ENCODE assay signal across 21 cellular contexts in the genomic region with DNA sequence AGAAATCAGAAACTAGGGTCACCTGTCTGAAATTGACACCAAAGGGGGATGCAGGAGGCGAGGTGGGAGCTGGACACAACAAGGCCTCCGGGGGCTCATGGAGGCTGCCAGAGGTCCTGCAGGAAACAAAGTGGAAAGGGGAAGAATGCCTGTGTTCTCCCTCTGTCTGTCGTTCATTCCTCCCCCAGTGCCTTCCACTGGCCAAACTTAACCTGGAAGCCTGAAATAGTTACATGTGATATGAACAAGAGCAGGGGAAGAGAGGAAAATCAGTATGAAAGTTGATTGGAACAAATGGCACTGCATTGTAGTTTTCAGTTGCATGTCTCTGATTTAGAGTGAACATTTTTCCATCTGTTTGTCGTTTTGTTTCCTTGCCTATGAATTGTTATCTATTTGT.
"Had no signal": no experiment of that assay in that cellular context is flagged by ENCODE, and none has a peak within 500 bp of the region (broad histone marks: within the 10 kb centered on the region; RNA-seq: fewer than 3 reads in every experiment).

No MANE protein-coding gene starts in this region.

- H3K27ac ChIP-seq: RWPE1, SJCRH30 had no signal

- ATAC-seq: Panc1, PC-3 had no signal

- H3K4me1 ChIP-seq: SJCRH30 had no signal

- H3K27me3 ChIP-seq: MG63, SJCRH30 had no signal

- H3K4me3 ChIP-seq: MG63, SJCRH30 had no signal

- DNase-seq: KBM-7; MG63; NCI-H1092; NCI-H1105 treated with DMSO at 0.1 percent for 48 hours; NCI-H1417 treated with DMSO at 0.1 percent for 48 hours; NCI-H1694 treated with DMSO at 0.1 percent for 48 hours; NCI-H1930; NCI-H2081; NCI-H2107; NCI-H345; NCI-H446 treated with DMSO at 0.1 percent for 48 hours; NCI-H510A treated with DMSO at 0.1 percent for 48 hours; NCI-H526; NCI-H82; NK-92 treated with Interleukin-12 subunit alpha and Interleukin-12 subunit beta, amount 100 ng/mL, for 24 hours; PC-3; SHP77 treated with DMSO at 0.1 percent for 48 hours; SJCRH30; SW 1271 had no signal

- H3K9me3 ChIP-seq: MG63, SJCRH30 had no signal

- H3K36me3 ChIP-seq: MG63, SJCRH30 had no signal
